ENCODE assay signal across 3 cellular contexts in the genomic region with DNA sequence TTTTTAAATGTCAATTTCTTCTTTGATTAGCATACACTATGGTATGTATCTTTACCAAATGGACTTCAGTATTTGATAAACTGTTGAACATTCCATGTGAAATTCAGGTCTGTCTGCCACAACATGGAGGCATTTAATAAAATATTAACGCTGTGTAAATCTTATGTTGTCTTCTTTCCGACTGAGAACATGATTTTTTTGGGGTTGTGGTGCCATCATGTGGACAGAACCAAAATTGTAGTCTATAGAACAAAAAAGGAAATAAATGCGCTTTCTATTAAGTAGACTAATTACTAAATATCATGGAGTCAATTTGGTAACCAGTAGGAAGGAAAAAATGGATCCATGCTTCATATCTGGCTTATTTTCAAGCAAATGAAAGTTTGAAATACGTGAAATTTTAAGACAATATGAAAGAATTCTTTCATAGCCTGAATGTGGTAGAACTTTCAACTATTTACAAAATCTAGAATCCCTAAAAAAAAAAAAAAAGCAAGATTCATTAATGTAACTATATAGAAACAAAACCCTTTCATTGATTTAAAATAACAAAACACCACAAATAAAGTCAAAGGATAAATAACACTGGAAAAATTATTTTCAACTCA.
A peak's percentile ranks its signal among the peaks of the same experiment; 100 is the strongest.
TF ChIP-seq lines count a peak whose summit lies in the region.

No MANE protein-coding gene starts in this region.

TF ChIP-seq in SK-N-SH, 30 proteins besides CTCF, POLR2A, EP300 and RAD21:
- TF ChIP-seq YY1 (IDR thresholded peaks at IDR 0.05; ENCODE audit: low read depth) (0 out of 2 replicates have a peak, but pooled peaks have one; percentile 26), SMC3 (IDR thresholded peaks at IDR 0.05; ENCODE audit: low read depth, low read length) (peak; percentile 80)
- TF ChIP-seq, protein P1, sequence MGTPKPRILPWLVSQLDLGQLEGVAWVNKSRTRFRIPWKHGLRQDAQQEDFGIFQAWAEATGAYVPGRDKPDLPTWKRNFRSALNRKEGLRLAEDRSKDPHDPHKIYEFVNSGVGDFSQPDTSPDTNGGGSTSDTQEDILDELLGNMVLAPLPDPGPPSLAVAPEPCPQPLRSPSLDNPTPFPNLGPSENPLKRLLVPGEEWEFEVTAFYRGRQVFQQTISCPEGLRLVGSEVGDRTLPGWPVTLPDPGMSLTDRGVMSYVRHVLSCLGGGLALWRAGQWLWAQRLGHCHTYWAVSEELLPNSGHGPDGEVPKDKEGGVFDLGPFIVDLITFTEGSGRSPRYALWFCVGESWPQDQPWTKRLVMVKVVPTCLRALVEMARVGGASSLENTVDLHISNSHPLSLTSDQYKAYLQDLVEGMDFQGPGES (IDR thresholded peaks at IDR 0.05; ENCODE audit: low read depth, low read length), result no peak
TF ChIP-seq in SK-N-SH: peak in this region for 2.

TF ChIP-seq in SK-N-SH treated with all-trans-retinoic acid at 6 μM for 48 hours, 23 proteins besides CTCF, POLR2A, EP300 and RAD21:
- no peak for TF ChIP-seq ZNF565 (CRISPR knock-in tag; conservative IDR thresholded peaks at IDR 0.05; ENCODE audit: low read depth)
- TF ChIP-seq ZC3H10 (CRISPR knock-in tag; IDR thresholded peaks at IDR 0.05), result no peak
- no peak for TF ChIP-seq CSDC2 (CRISPR knock-in tag; IDR thresholded peaks at IDR 0.05)
- no peak for TF ChIP-seq ZNF8 (CRISPR knock-in tag; IDR thresholded peaks at IDR 0.05)
- TF ChIP-seq ISL1 (CRISPR knock-in tag; IDR thresholded peaks at IDR 0.05), result no peak
- TF ChIP-seq, protein P2, sequence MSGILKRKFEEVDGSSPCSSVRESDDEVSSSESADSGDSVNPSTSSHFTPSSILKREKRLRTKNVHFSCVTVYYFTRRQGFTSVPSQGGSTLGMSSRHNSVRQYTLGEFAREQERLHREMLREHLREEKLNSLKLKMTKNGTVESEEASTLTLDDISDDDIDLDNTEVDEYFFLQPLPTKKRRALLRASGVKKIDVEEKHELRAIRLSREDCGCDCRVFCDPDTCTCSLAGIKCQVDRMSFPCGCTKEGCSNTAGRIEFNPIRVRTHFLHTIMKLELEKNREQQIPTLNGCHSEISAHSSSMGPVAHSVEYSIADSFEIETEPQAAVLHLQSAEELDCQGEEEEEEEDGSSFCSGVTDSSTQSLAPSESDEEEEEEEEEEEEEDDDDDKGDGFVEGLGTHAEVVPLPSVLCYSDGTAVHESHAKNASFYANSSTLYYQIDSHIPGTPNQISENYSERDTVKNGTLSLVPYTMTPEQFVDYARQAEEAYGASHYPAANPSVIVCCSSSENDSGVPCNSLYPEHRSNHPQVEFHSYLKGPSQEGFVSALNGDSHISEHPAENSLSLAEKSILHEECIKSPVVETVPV (CRISPR knock-in tag; IDR thresholded peaks at IDR 0.05), result no peak
- TF ChIP-seq ZFP3 (CRISPR knock-in tag; IDR thresholded peaks at IDR 0.05), result no peak
- TF ChIP-seq, protein P3, sequence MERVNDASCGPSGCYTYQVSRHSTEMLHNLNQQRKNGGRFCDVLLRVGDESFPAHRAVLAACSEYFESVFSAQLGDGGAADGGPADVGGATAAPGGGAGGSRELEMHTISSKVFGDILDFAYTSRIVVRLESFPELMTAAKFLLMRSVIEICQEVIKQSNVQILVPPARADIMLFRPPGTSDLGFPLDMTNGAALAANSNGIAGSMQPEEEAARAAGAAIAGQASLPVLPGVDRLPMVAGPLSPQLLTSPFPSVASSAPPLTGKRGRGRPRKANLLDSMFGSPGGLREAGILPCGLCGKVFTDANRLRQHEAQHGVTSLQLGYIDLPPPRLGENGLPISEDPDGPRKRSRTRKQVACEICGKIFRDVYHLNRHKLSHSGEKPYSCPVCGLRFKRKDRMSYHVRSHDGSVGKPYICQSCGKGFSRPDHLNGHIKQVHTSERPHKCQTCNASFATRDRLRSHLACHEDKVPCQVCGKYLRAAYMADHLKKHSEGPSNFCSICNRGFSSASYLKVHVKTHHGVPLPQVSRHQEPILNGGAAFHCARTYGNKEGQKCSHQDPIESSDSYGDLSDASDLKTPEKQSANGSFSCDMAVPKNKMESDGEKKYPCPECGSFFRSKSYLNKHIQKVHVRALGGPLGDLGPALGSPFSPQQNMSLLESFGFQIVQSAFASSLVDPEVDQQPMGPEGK (CRISPR knock-in tag; IDR thresholded peaks at IDR 0.05; ENCODE audit: borderline replicate concordance), result no peak
- TF ChIP-seq TOX (CRISPR knock-in tag; IDR thresholded peaks at IDR 0.05; ENCODE audit: borderline replicate concordance), result no peak
TF ChIP-seq in SK-N-SH treated with all-trans-retinoic acid at 6 μM for 48 hours: peak in this region for 0.

TF ChIP-seq in H1, 55 proteins besides CTCF, POLR2A, EP300 and RAD21:
- TF ChIP-seq SP2 (IDR thresholded peaks at IDR 0.05; ENCODE audit: low read length) (no peak), TEAD4 (IDR thresholded peaks at IDR 0.05; ENCODE audit: low read depth, low read length) (no peak), PHF8 (conservative IDR thresholded peaks at IDR 0.05; ENCODE audit: low read depth, low read length) (no peak), CHD2 (IDR thresholded peaks at IDR 0.05; ENCODE audit: low read length) (no peak), HDAC2 (IDR thresholded peaks at IDR 0.05; ENCODE audit: borderline replicate concordance in 1 of 2, low read depth in 2 of 2, low read length in 2 of 2) (no peak), JUN (IDR thresholded peaks at IDR 0.05; ENCODE audit: low read depth, low read length) (no peak), CTBP2 (IDR thresholded peaks at IDR 0.05; ENCODE audit: borderline replicate concordance, insufficient read depth, insufficient read length, low read length) (no peak), CEBPB (IDR thresholded peaks at IDR 0.05; ENCODE audit: low read depth, low read length) (no peak), RFX5 (IDR thresholded peaks at IDR 0.05; ENCODE audit: borderline replicate concordance, low read depth, low read length) (no peak), BRCA1 (IDR thresholded peaks at IDR 0.05; ENCODE audit: low read depth, low read length) (no peak), TCF12 (IDR thresholded peaks at IDR 0.05; ENCODE audit: low read depth, low read length) (no peak), ZNF274 (IDR thresholded peaks at IDR 0.05; ENCODE audit: borderline replicate concordance, extremely low read depth, low read length) (no peak)
